Comparison of ENCODE assay signal across 1 cellular context in genomic region chr5:32711693-32712462, GRCh38.
TF ChIP-seq lines count a peak whose summit lies in the region.

No MANE protein-coding gene starts in this region.

TF ChIP-seq in liver, 16 proteins besides CTCF, POLR2A, EP300 and RAD21:
- TF ChIP-seq REST (IDR thresholded peaks at IDR 0.05): no peak
